Comparison of ENCODE assay signal across 1 cellular context in genomic region chr6:73580247-73581149, GRCh38.
TF ChIP-seq lines count a peak whose summit lies in the region.

No MANE protein-coding gene starts in this region.

TF ChIP-seq in HCT116, 20 proteins besides CTCF, POLR2A, EP300 and RAD21 (continued from another document):
- TF ChIP-seq ZBTB33 (IDR thresholded peaks at IDR 0.05; ENCODE audit: extremely low read depth, insufficient replicate concordance, low read length) (no peak), CBX3 (IDR thresholded peaks at IDR 0.05; ENCODE audit: low read depth) (peak; percentile 84)
